18 cellular contexts compared by ENCODE assay signal in genomic region chr16:66651965-66652364, GRCh38.
"Had no signal": no experiment of that assay in that cellular context is flagged by ENCODE, and none has a peak within 500 bp of the region (broad histone marks: within the 10 kb centered on the region; RNA-seq: fewer than 3 reads in every experiment).

No MANE protein-coding gene starts in this region.

- H3K36me3 ChIP-seq: heart left ventricle, left lung, right lobe of liver, WERI-Rb-1 had no signal

- DNase-seq: activated CD4-positive, alpha-beta T cell treated with anti-CD3 and anti-CD28 coated beads for 48 hours; activated CD8-positive, alpha-beta memory T cell treated with anti-CD3 and anti-CD28 coated beads, Interleukin-2, amount 50 U/mL, for 48 hours; activated CD8-positive, alpha-beta T cell treated with anti-CD3 and anti-CD28 coated beads, Interleukin-2, amount 10 ng/mL, durations not matched to agents 7 days and 5 days; activated naive CD4-positive, alpha-beta T cell treated with anti-CD3 and anti-CD28 coated beads, Interleukin-2, amount 10 ng/mL, durations not matched to agents 7 days and 5 days; effector CD8-positive, alpha-beta T cell; heart left ventricle; islet precursor cell; left lung; mucosa of descending colon; naive thymus-derived CD8-positive, alpha-beta T cell; occipital lobe; psoas muscle; right lobe of liver; stimulated activated naive CD4-positive, alpha-beta T cell; WERI-Rb-1 had no signal

- H3K36me3 Mint-ChIP-seq: activated naive CD4-positive, alpha-beta T cell treated with anti-CD3 and anti-CD28 coated beads, Interleukin-2, amount 10 ng/mL, durations not matched to agents 7 days and 5 days; naive thymus-derived CD8-positive, alpha-beta T cell; type B pancreatic cell had no signal

- H3K27ac ChIP-seq: coronary artery, heart left ventricle, psoas muscle, right lobe of liver, WERI-Rb-1 had no signal

- H3K27me3 ChIP-seq: heart left ventricle, left lung, right lobe of liver had no signal

- H3K9me3 Mint-ChIP-seq: activated naive CD4-positive, alpha-beta T cell treated with anti-CD3 and anti-CD28 coated beads, Interleukin-2, amount 10 ng/mL, durations not matched to agents 7 days and 5 days; activated T-helper 1 cell treated with anti-CD3 and anti-CD28 coated beads, Interleukin-12 subunit alpha, Interleukin-12 subunit beta, Interleukin-2, Interleukin-4 antibody, amounts not matched to agents 30 ng/mL and 10 ng/mL and 1 ng/mL, durations not matched to agents 14 hours and 24 hours and 36 hours; naive thymus-derived CD8-positive, alpha-beta T cell; type B pancreatic cell had no signal

- H3K27me3 Mint-ChIP-seq: type B pancreatic cell had no signal

- H3K27ac Mint-ChIP-seq: activated CD8-positive, alpha-beta T cell treated with anti-CD3 and anti-CD28 coated beads, Interleukin-2, amount 10 ng/mL, durations not matched to agents 7 days and 5 days; activated naive CD4-positive, alpha-beta T cell treated with anti-CD3 and anti-CD28 coated beads, Interleukin-2, amount 10 ng/mL, durations not matched to agents 7 days and 5 days; activated T-helper 1 cell treated with anti-CD3 and anti-CD28 coated beads, Interleukin-12 subunit alpha, Interleukin-12 subunit beta, Interleukin-2, Interleukin-4 antibody, amounts not matched to agents 30 ng/mL and 10 ng/mL and 1 ng/mL, durations not matched to agents 14 hours and 24 hours and 36 hours had no signal

- H3K4me3 Mint-ChIP-seq: activated naive CD4-positive, alpha-beta T cell treated with anti-CD3 and anti-CD28 coated beads, Interleukin-2, amount 10 ng/mL, durations not matched to agents 7 days and 5 days; activated T-helper 1 cell treated with anti-CD3 and anti-CD28 coated beads, Interleukin-12 subunit alpha, Interleukin-12 subunit beta, Interleukin-2, Interleukin-4 antibody, amounts not matched to agents 30 ng/mL and 10 ng/mL and 1 ng/mL, durations not matched to agents 14 hours and 24 hours and 36 hours had no signal

- H3K9me3 ChIP-seq: heart left ventricle, left lung, mucosa of descending colon, psoas muscle, right lobe of liver had no signal

- H3K4me3 ChIP-seq: left lung, mucosa of descending colon, right lobe of liver had no signal
